Comparison of ENCODE assay signal across 8 cellular contexts in genomic region chr1:18926315-18927081, GRCh38. TPM values are rescaled to one million over a fixed set of nuclear protein-coding genes. Genes with fewer than 3 reads are reported as not detected.
DNase-seq lines count a peak whose midpoint lies in the region; ATAC-seq, FAIRE-seq and TF ChIP-seq lines count a peak whose summit lies in the region.

No MANE protein-coding gene starts in this region.

- peaks cover 0 to 14% of the 10 kb centered on the region in 2 donors for H3K4me1 ChIP-seq in small intestine (ENCODE audit: control insufficient read depth in 2 of 2, insufficient read depth in 1 of 2, low read depth in 1 of 2, low read length in 1 of 2)

- no peak for TF ChIP-seq CTCF in GM13976 (IDR thresholded peaks at IDR 0.05; ENCODE audit: borderline replicate concordance, control extremely low read depth, extremely low read depth, insufficient read depth, missing control alignments)

- H3K27ac ChIP-seq in small intestine (ENCODE audit: low read depth in 1 of 2, low read length in 1 of 2): peak overlapping the region; percentile 74 to 77

- DNase-seq in GM13976 (ENCODE audit: low spot score): peak; percentile 94
- peak; percentile 97 for DNase-seq in RCC 7860 (ENCODE audit: low spot score)
- DNase-seq in activated T-helper 1 cell treated with anti-CD3 and anti-CD28 coated beads, Interleukin-2, amount 50 U/mL, for 16 hours (ENCODE audit: low read depth in 1 of 2, low spot score in 1 of 2): peak; percentile 65 to 73
- DNase-seq in germinal center (ENCODE audit: low spot score): peak; percentile 81
- DNase-seq in small intestine: peak; percentile 61
- DNase-seq in COLO668 (lab: John Stamatoyannopoulos, UW; ENCODE audit: unreplicated experiment): no peak
- DNase-seq in NCI-H774 (lab: John Stamatoyannopoulos, UW): no peak

- H3K27me3 ChIP-seq in small intestine (ENCODE audit: control insufficient read depth in 2 of 2, insufficient read depth in 2 of 2, low read length in 2 of 2): no peaks in the 10 kb centered on the region

- FAIRE-seq in RCC 7860 (lab: Jason Lieb, UNC): peak; percentile 90
- no peak for FAIRE-seq in small intestine (lab: Jason Lieb, UNC)

- in situ Hi-C loops in GM13976 (cut with MboI; ENCODE audit: low sequenced_read_pairs, unreplicated experiment): no loop called here

- peak overlapping the region in 1 of 2 donors; percentile 14 for H3K4me3 ChIP-seq in small intestine (ENCODE audit: low read depth in 1 of 2, low read length in 2 of 2)

- no peaks in the 10 kb centered on the region for H3K36me3 ChIP-seq in small intestine (ENCODE audit: control insufficient read depth in 2 of 2, insufficient read depth in 2 of 2, low read length in 2 of 2)

- ATAC-seq in HG02885 (IDR thresholded peaks at IDR 0.05; ENCODE audit: poor library complexity, unreplicated experiment): peak; percentile 76

- no peaks in the 10 kb centered on the region for H3K9me3 ChIP-seq in small intestine (ENCODE audit: control insufficient read depth, low read depth)

- WGBS in small intestine, 3 donors: 45 to 79% (median 62%) methylated on average over 13 of the region's 13 CpGs

RNA-seq across cellular contexts. Expression of gene ALDH4A1, which starts 24.1 kb away (rescaled TPM):
- 1 to 10 TPM in 1 of 3 donors, under 1 TPM in 2; 0.22 to 6.3 (median 0.81) TPM for polyA plus RNA-seq in small intestine

RNA-seq across cellular contexts. Expression of gene IFFO2, which starts 30.0 kb away (rescaled TPM):
- polyA plus RNA-seq in small intestine: 1 to 10 TPM in 2 of 3 donors, under 1 TPM in 1; 0.22 to 3.5 (median 1.4) TPM

Comparison
In these comparisons a context has a peak if more than half of its experiments do, and no peak if none do; other contexts are left out.
1. DNase-seq: peak in GM13976 (single experiment), RCC 7860 (single experiment), activated T-helper 1 cell treated with anti-CD3 and anti-CD28 coated beads, Interleukin-2, amount 50 U/mL, for 16 hours (2 of 2), germinal center (single experiment) and small intestine (single experiment); none in COLO668 (single experiment) and NCI-H774 (single experiment).